In genomic region chr4:84264652-84265051, GRCh38 we compare ENCODE assay signal across 34 cellular contexts.
A peak's percentile ranks its signal among the peaks of the same experiment; 100 is the strongest.
DNase-seq lines count a peak whose midpoint lies in the region; ATAC-seq, FAIRE-seq and TF ChIP-seq lines count a peak whose summit lies in the region.
"Had no signal": no experiment of that assay in that cellular context is flagged by ENCODE, and none has a peak within 500 bp of the region (broad histone marks: within the 10 kb centered on the region; RNA-seq: fewer than 3 reads in every experiment).

No MANE protein-coding gene starts in this region.

- H3K36me3 ChIP-seq in tibial nerve = no peaks in the 10 kb centered on the region
- H3K36me3 ChIP-seq: BE2C; BLaER1; BLaER1 treated with 17β-estradiol and CSF1 and Interleukin-3, amounts not matched to agents 10 nM and 100 nM had no signal

- TF ChIP-seq CTCF in tibial nerve (IDR thresholded peaks at IDR 0.05) = no peak

- no peaks in the 10 kb centered on the region for H3K4me1 ChIP-seq in tibial nerve
- H3K4me1 ChIP-seq: A549 had no signal

- TF ChIP-seq POLR2A in tibial nerve (IDR thresholded peaks at IDR 0.05) (no peak), GM12892 (IDR thresholded peaks at IDR 0.05; ENCODE audit: low read depth, low read length) (no peak)

- H3K4me3 ChIP-seq in tibial nerve = no peak overlapping the region
- H3K4me3 ChIP-seq: A549; BLaER1; BLaER1 treated with 17β-estradiol and CSF1 and Interleukin-3, amounts not matched to agents 10 nM and 100 nM had no signal

- no peak for FAIRE-seq in GM12892 (lab: Jason Lieb, UNC)
- FAIRE-seq: A204.1, A549, D721Med had no signal

- H3K27me3 ChIP-seq in tibial nerve = no peaks in the 10 kb centered on the region
- H3K27me3 ChIP-seq: BE2C; BLaER1; BLaER1 treated with 17β-estradiol and CSF1 and Interleukin-3, amounts not matched to agents 10 nM and 100 nM had no signal

- in situ Hi-C loops in ACHN (cut with HindIII; ENCODE audit: low pct_ligation_motif_present, low pct_unique_long_range_greater_than_20kb, low sequenced_read_pairs) = no loop called here

- ATAC-seq in GM18870 (IDR thresholded peaks at IDR 0.05; ENCODE audit: unreplicated experiment) (peak; percentile 54), GM18907 (IDR thresholded peaks at IDR 0.05; ENCODE audit: unreplicated experiment) (peak; percentile 47), HG03354 (IDR thresholded peaks at IDR 0.05; ENCODE audit: poor library complexity, severe bottlenecking, unreplicated experiment) (peak; percentile 58)
- ATAC-seq: A549; CD8-positive, alpha-beta T cell had no signal

- TF ChIP-seq EP300 in tibial nerve (IDR thresholded peaks at IDR 0.05) = no peak

- no peak overlapping the region for H3K27ac ChIP-seq in tibial nerve
- H3K27ac ChIP-seq: 22Rv1; A549; BLaER1; BLaER1 treated with 17β-estradiol and CSF1 and Interleukin-3, amounts not matched to agents 10 nM and 100 nM; C4-2B had no signal

- peaks cover 0 to 17% (median 7%) of the 10 kb centered on the region in 4 donors for H3K9me3 ChIP-seq in tibial nerve
- H3K9me3 ChIP-seq: BE2C had no signal

- DNase-seq in NCI-H526 (lab: John Stamatoyannopoulos, UW) = peak; percentile 0 to 1
- no peak for DNase-seq in NCI-H526 treated with DMSO at 0.1 percent for 48 hours (lab: John Stamatoyannopoulos, UW)
- no peak for DNase-seq in tibial nerve (ENCODE audit: low spot score in 2 of 2)
- no peak for DNase-seq in GM12892 (ENCODE audit: insufficient read length)
- DNase-seq in ACHN = no peak
- DNase-seq: 8988T; AML-193; BE2C; C1 segment of cervical spinal cord; Caco-2; Calu3; CD4-positive, alpha-beta memory T cell; CD4-positive, alpha-beta T cell; CD4-positive, CD25-positive, alpha-beta regulatory T cell; CD8-positive, alpha-beta memory T cell; CD8-positive, alpha-beta T cell; COR-L47; DMS 273 treated with DMSO at 0.1 percent for 48 hours; DMS153; DMS53; DMS79; DMS79 treated with DMSO at 0.1 percent for 48 hours; DND-41; EL had no signal

Comparison
In these comparisons a context has a peak if more than half of its experiments do, and no peak if none do; other contexts are left out.
1. DNase-seq: peak in NCI-H526 (2 of 2); none in NCI-H526 treated with DMSO at 0.1 percent for 48 hours (single experiment), tibial nerve (0 of 2), GM12892 (single experiment) and ACHN (single experiment).
2. Peak in every context shown above with its lines, with median percentiles within 50 percentile points of each other: ATAC-seq.